Comparison of ENCODE assay signal across 19 cellular contexts in genomic region chr12:48831257-48831656, GRCh38. TPM values are rescaled to one million over a fixed set of nuclear protein-coding genes. Genes with fewer than 3 reads are reported as not detected.
DNase-seq lines count a peak whose midpoint lies in the region; ATAC-seq and TF ChIP-seq lines count a peak whose summit lies in the region.
"Had no signal": no experiment of that assay in that cellular context is flagged by ENCODE, and none has a peak within 500 bp of the region (broad histone marks: within the 10 kb centered on the region; RNA-seq: fewer than 3 reads in every experiment).

No MANE protein-coding gene starts in this region.

- peaks cover 0 to 85% of the 10 kb centered on the region in 2 donors for H3K36me3 ChIP-seq in adrenal gland (replicated peaks in 1 of 2)

- no peak overlapping the region for H3K4me3 ChIP-seq in adrenal gland
- H3K4me3 ChIP-seq: BLaER1 treated with 17β-estradiol and CSF1 and Interleukin-3, amounts not matched to agents 10 nM and 100 nM; GM12878 had no signal

- no peak overlapping the region for H3K27ac ChIP-seq in adrenal gland
- H3K27ac ChIP-seq: BLaER1 treated with 17β-estradiol and CSF1 and Interleukin-3, amounts not matched to agents 10 nM and 100 nM had no signal

- DNase-seq in activated T-cell treated with anti-CD3 and anti-CD28 coated beads, Interleukin-2, amount 50 U/mL, for 24 hours = no peak
- no peak for DNase-seq in activated T-cell treated with anti-CD3 and anti-CD28 coated beads, Interleukin-2, amount 50 U/mL, for 48 hours
- DNase-seq in T-helper 17 cell = no peak
- peak; percentile 13 for DNase-seq in epidermal melanocyte (ENCODE audit: insufficient read length, low spot score)
- no peak for DNase-seq in SHP77 treated with DMSO at 0.1 percent for 48 hours (lab: John Stamatoyannopoulos, UW)
- DNase-seq in adrenal gland = no peak
- DNase-seq: CD8-positive, alpha-beta T cell; DMS 273 treated with DMSO at 0.1 percent for 48 hours; DMS53; DND-41; EL; GOT3; H9 had no signal

- intact Hi-C loops in adrenal gland (cut with DNase I) = no loop called here

- ATAC-seq in T-helper 17 cell = no peak
- ATAC-seq in GM19351 (IDR thresholded peaks at IDR 0.05; ENCODE audit: unreplicated experiment) = no peak
- ATAC-seq: CD8-positive, alpha-beta T cell; GM12878; HepG2 had no signal

- WGBS in adrenal gland, 4 donors = 76 to 83% (median 81%) methylated on average over 6 of the region's 6 CpGs

- no peaks in the 10 kb centered on the region for H3K27me3 ChIP-seq in adrenal gland
- H3K27me3 ChIP-seq: BLaER1 treated with 17β-estradiol and CSF1 and Interleukin-3, amounts not matched to agents 10 nM and 100 nM had no signal

- peak overlapping the region; percentile 4 for H3K27ac Mint-ChIP-seq in activated T-cell treated with anti-CD3 and anti-CD28 coated beads, Interleukin-2, amount 50 U/mL, for 24 hours
- peak overlapping the region; percentile 74 for H3K27ac Mint-ChIP-seq in T-helper 17 cell
- H3K27ac Mint-ChIP-seq: B cell; CD8-positive, alpha-beta T cell; H9 had no signal

- H3K4me1 ChIP-seq in adrenal gland (replicated peaks in 1 of 2) = peaks cover 0 to 4% of the 10 kb centered on the region in 2 donors
- H3K4me1 ChIP-seq: BLaER1 treated with 17β-estradiol and CSF1 and Interleukin-3, amounts not matched to agents 10 nM and 100 nM had no signal

- TF ChIP-seq POLR2A in adrenal gland (IDR thresholded peaks at IDR 0.05) = no peak

- H3K36me3 Mint-ChIP-seq in activated T-cell treated with anti-CD3 and anti-CD28 coated beads, Interleukin-2, amount 50 U/mL, for 24 hours (ENCODE audit: low read depth) = peaks cover 81% of the 10 kb centered on the region
- peaks cover 4% of the 10 kb centered on the region for H3K36me3 Mint-ChIP-seq in T-helper 17 cell (ENCODE audit: low read depth)

- no peaks in the 10 kb centered on the region for H3K27me3 Mint-ChIP-seq in activated T-cell treated with anti-CD3 and anti-CD28 coated beads, Interleukin-2, amount 50 U/mL, for 24 hours
- H3K27me3 Mint-ChIP-seq in T-helper 17 cell = no peaks in the 10 kb centered on the region
- H3K27me3 Mint-ChIP-seq: B cell, IgD-negative memory B cell had no signal

- no peaks in the 10 kb centered on the region for H3K4me1 Mint-ChIP-seq in activated T-cell treated with anti-CD3 and anti-CD28 coated beads, Interleukin-2, amount 50 U/mL, for 24 hours (ENCODE audit: low read depth)
- H3K4me1 Mint-ChIP-seq in T-helper 17 cell = peaks cover 16% of the 10 kb centered on the region
- H3K4me1 Mint-ChIP-seq: B cell, H9, IgD-negative memory B cell had no signal

- no peaks in the 10 kb centered on the region for H3K9me3 Mint-ChIP-seq in activated T-cell treated with anti-CD3 and anti-CD28 coated beads, Interleukin-2, amount 50 U/mL, for 24 hours
- H3K9me3 Mint-ChIP-seq: CD8-positive, alpha-beta T cell; H9; IgD-negative memory B cell had no signal

- TF ChIP-seq CTCF in adrenal gland (IDR thresholded peaks at IDR 0.05) = no peak

- no peak overlapping the region for H3K4me3 Mint-ChIP-seq in activated T-cell treated with anti-CD3 and anti-CD28 coated beads, Interleukin-2, amount 50 U/mL, for 24 hours
- H3K4me3 Mint-ChIP-seq in T-helper 17 cell = no peak overlapping the region
- H3K4me3 Mint-ChIP-seq: B cell; CD8-positive, alpha-beta T cell; H9; IgD-negative memory B cell had no signal

- H3K9me3 ChIP-seq in T-helper 17 cell (ENCODE audit: control insufficient read depth, low read length, poor library complexity, severe bottlenecking) (no peaks in the 10 kb centered on the region), adrenal gland (replicated peaks in 1 of 3) (no peaks in the 10 kb centered on the region)
- H3K9me3 ChIP-seq: BLaER1 treated with 17β-estradiol and CSF1 and Interleukin-3, amounts not matched to agents 10 nM and 100 nM had no signal

RNA-seq across cellular contexts. Expression of gene CACNB3, which starts 13.0 kb away (rescaled TPM):
- total RNA-seq in T-helper 17 cell = 1 to 10 TPM; 6.5 to 8.0 TPM
- 10 to 100 TPM in 1 of 8 donors, 1 to 10 TPM in 7; 3.9 to 11.0 (median 5.9) TPM for total RNA-seq in adrenal gland
- 10 to 100 TPM in 2 of 3 donors, 1 to 10 TPM in 1; 4.4 to 19.5 (median 11.3) TPM for polyA plus RNA-seq in adrenal gland

RNA-seq across cellular contexts. Expression of gene DDX23, which starts 20.7 kb away (rescaled TPM):
- total RNA-seq in T-helper 17 cell (10 to 100 TPM; 61.7 to 76.3 TPM), adrenal gland (10 to 100 TPM; 47.1 to 75.9 (median 66.6) TPM)
- polyA plus RNA-seq in adrenal gland = 10 to 100 TPM; 39.0 to 67.7 (median 46.3) TPM

RNA-seq across cellular contexts. Expression of gene RND1, which starts 34.4 kb away (rescaled TPM):
- total RNA-seq in T-helper 17 cell = 1 to 10 TPM; 6.0 to 8.2 TPM
- under 1 TPM in 3 of 8 donors, not detected in 5; 0.42 to 0.50 (median 0.43) TPM for total RNA-seq in adrenal gland
- 1 to 10 TPM in 1 of 3 donors, under 1 TPM in 2; 0.20 to 2.9 (median 0.72) TPM for polyA plus RNA-seq in adrenal gland

RNA-seq across cellular contexts. Expression of gene ADCY6, which starts 42.4 kb away (rescaled TPM):
- under 1 TPM; 0.42 to 0.70 TPM for total RNA-seq in T-helper 17 cell
- total RNA-seq in adrenal gland = 10 to 100 TPM; 21.8 to 44.0 (median 29.6) TPM
- polyA plus RNA-seq in adrenal gland = 10 to 100 TPM; 20.8 to 55.3 (median 34.3) TPM
- total RNA-seq: B cell; CD8-positive, alpha-beta T cell had no signal
- polyA plus RNA-seq: IgD-negative memory B cell had no signal

Comparison
In these comparisons a context has a peak if more than half of its experiments do, and no peak if none do; other contexts are left out.
1. RNA of gene RND1, which starts 34.4 kb away (total RNA-seq): 6.0 to 8.2 TPM in T-helper 17 cell; 0.42 to 0.50 TPM in adrenal gland; every median in the first group is over 4 times any median in the second.